In the genomic region with DNA sequence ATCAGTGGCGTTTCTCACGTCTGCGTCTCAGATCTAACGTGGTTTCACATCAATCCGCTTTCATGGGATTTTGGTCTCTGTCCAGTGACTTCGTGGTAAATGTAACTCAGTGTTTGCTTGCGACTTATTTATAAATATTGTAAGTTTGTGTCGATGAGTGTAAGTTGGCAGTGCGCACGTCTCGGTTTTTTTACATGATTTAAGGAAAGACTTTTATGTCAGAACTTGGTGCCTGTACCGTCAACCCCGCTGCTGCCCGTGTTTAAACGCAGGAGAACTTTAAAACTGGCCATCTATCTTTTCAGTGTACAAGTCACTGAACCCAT, we compare ENCODE assay signal across 11 cellular contexts. TPM values are rescaled to one million over a fixed set of nuclear protein-coding genes. Genes with fewer than 3 reads are reported as not detected.
DNase-seq lines count a peak whose midpoint lies in the region; ATAC-seq and TF ChIP-seq lines count a peak whose summit lies in the region.
"Had no signal": no experiment of that assay in that cellular context is flagged by ENCODE, and none has a peak within 500 bp of the region (broad histone marks: within the 10 kb centered on the region; RNA-seq: fewer than 3 reads in every experiment).

No MANE protein-coding gene starts in this region.

- H3K4me3 ChIP-seq in HFF-Myc (replicated peaks; ENCODE audit: low read depth, low read length), result peak overlapping the region; percentile 7; the same call in 1 of the 2 replicates

- ATAC-seq in CD4-positive, alpha-beta T cell (ENCODE audit: poor library complexity), result no peak
- ATAC-seq in natural killer cell (no peak), HG02610 (IDR thresholded peaks at IDR 0.05; ENCODE audit: unreplicated experiment) (no peak)
- ATAC-seq: sciatic nerve had no signal

- POLR2A ChIA-PET in CD4-positive, alpha-beta T cell (lab: Charles Lee), result no interaction called here

- no peak for DNase-seq in CD4-positive, alpha-beta T cell
- DNase-seq in HFF-Myc (ENCODE audit: extremely low read depth, low read depth) (no peak), natural killer cell (no peak), retina (no peak), hippocampal formation (lab: John Stamatoyannopoulos, UW) (no peak)
- DNase-seq: activated effector memory CD4-positive, alpha-beta T cell treated with Interleukin-2 at 50 U/mL for 16 hours; MV-4-11; testis had no signal

- H3K36me3 Mint-ChIP-seq in CD4-positive, alpha-beta T cell (ENCODE audit: low read depth), result peaks cover 29% of the 10 kb centered on the region
- peaks cover 6% of the 10 kb centered on the region for H3K36me3 Mint-ChIP-seq in activated naive CD8-positive, alpha-beta T cell
- no peaks in the 10 kb centered on the region for H3K36me3 Mint-ChIP-seq in natural killer cell

- no peaks in the 10 kb centered on the region for H3K27me3 Mint-ChIP-seq in CD4-positive, alpha-beta T cell
- no peaks in the 10 kb centered on the region for H3K27me3 Mint-ChIP-seq in activated naive CD8-positive, alpha-beta T cell
- H3K27me3 Mint-ChIP-seq in natural killer cell (ENCODE audit: low read depth in 2 of 2), result no peaks in the 10 kb centered on the region

- TF ChIP-seq CTCF in CD4-positive, alpha-beta T cell (IDR thresholded peaks at IDR 0.05), result no peak
- no peak for TF ChIP-seq CTCF in HFF-Myc (IDR thresholded peaks at IDR 0.05; ENCODE audit: low read depth, low read length, missing control alignments)
- no peak for TF ChIP-seq CTCF in natural killer cell (IDR thresholded peaks at IDR 0.05)

- no peaks in the 10 kb centered on the region for H3K27me3 ChIP-seq in CD4-positive, alpha-beta T cell (ENCODE audit: control insufficient read depth, insufficient read depth, low read length)
- H3K27me3 ChIP-seq: testis had no signal

- H3K9me3 ChIP-seq in CD4-positive, alpha-beta T cell (ENCODE audit: control insufficient read depth, low read length), result no peaks in the 10 kb centered on the region
- H3K9me3 ChIP-seq: testis had no signal

- intact Hi-C loops in CD4-positive, alpha-beta T cell (cut with DNase I, micrococcal nuclease), result no loop called here
- intact Hi-C loops in natural killer cell (cut with micrococcal nuclease), result no loop called here

- peak overlapping the region; percentile 84 for H3K4me3 Mint-ChIP-seq in CD4-positive, alpha-beta T cell
- H3K4me3 Mint-ChIP-seq in activated naive CD8-positive, alpha-beta T cell, result peak overlapping the region; percentile 90
- H3K4me3 Mint-ChIP-seq in natural killer cell, result peak overlapping the region; percentile 88

- CTCF ChIA-PET in CD4-positive, alpha-beta T cell (lab: Charles Lee), result no interaction called here

- peaks cover 23% of the 10 kb centered on the region for H3K4me1 Mint-ChIP-seq in CD4-positive, alpha-beta T cell (ENCODE audit: low read depth)
- peaks cover 30% of the 10 kb centered on the region for H3K4me1 Mint-ChIP-seq in activated naive CD8-positive, alpha-beta T cell (ENCODE audit: low read depth)
- H3K4me1 Mint-ChIP-seq in natural killer cell, result peaks cover 28 to 29% of the 10 kb centered on the region in 2 donors

- H3K9me3 Mint-ChIP-seq in CD4-positive, alpha-beta T cell, result no peaks in the 10 kb centered on the region
- H3K9me3 Mint-ChIP-seq in activated naive CD8-positive, alpha-beta T cell (ENCODE audit: low read depth), result no peaks in the 10 kb centered on the region
- H3K9me3 Mint-ChIP-seq in natural killer cell, result no peaks in the 10 kb centered on the region

- peak overlapping the region; percentile 77 for H3K27ac Mint-ChIP-seq in CD4-positive, alpha-beta T cell
- peak overlapping the region; percentile 95 for H3K27ac Mint-ChIP-seq in activated naive CD8-positive, alpha-beta T cell
- peak overlapping the region; percentile 64 to 70 for H3K27ac Mint-ChIP-seq in natural killer cell

- H3K27ac ChIP-seq in CD4-positive, alpha-beta T cell (ENCODE audit: low read depth, low read length), result no peak overlapping the region

RNA-seq across cellular contexts. Expression of a gene that starts 1.5 kb away (rescaled TPM):
- 1 to 10 TPM; 4.9 to 5.1 TPM for total RNA-seq in CD4-positive, alpha-beta T cell
- 10 to 100 TPM; 13.7 to 16.5 (median 16.3) TPM for total RNA-seq in natural killer cell

RNA-seq across cellular contexts. Expression of a gene that starts 1.7 kb away (rescaled TPM):
- 10 to 100 TPM; 66.3 to 71.0 TPM for total RNA-seq in CD4-positive, alpha-beta T cell
- total RNA-seq in natural killer cell, result 100 to 1,000 TPM; 176 to 211 (median 184) TPM

RNA-seq across cellular contexts. Expression of a gene that starts 13.0 kb away (rescaled TPM):
- total RNA-seq in CD4-positive, alpha-beta T cell, result 1 to 10 TPM; 3.4 to 4.8 TPM
- total RNA-seq in natural killer cell, result 1 to 10 TPM; 2.6 to 4.1 (median 4.1) TPM

RNA-seq across cellular contexts. Expression of a gene that starts 19.6 kb away (rescaled TPM):
- total RNA-seq in CD4-positive, alpha-beta T cell, result 10 to 100 TPM; 27.6 to 28.6 TPM
- 10 to 100 TPM; 14.3 to 26.5 (median 15.7) TPM for total RNA-seq in natural killer cell

RNA-seq across cellular contexts. Expression of a gene that starts 27.1 kb away (rescaled TPM):
- total RNA-seq in CD4-positive, alpha-beta T cell, result 10 to 100 TPM; 14.8 to 17.8 TPM
- 10 to 100 TPM; 40.3 to 81.9 (median 54.7) TPM for total RNA-seq in natural killer cell
- total RNA-seq: testis had no signal
